9 cellular contexts compared by ENCODE assay signal in genomic region chr14:58812050-58812690, GRCh38.
DNase-seq lines count a peak whose midpoint lies in the region; ATAC-seq, FAIRE-seq and TF ChIP-seq lines count a peak whose summit lies in the region.
"Had no signal": no experiment of that assay in that cellular context is flagged by ENCODE, and none has a peak within 500 bp of the region (broad histone marks: within the 10 kb centered on the region; RNA-seq: fewer than 3 reads in every experiment).

No MANE protein-coding gene starts in this region.

- H3K4me1 Mint-ChIP-seq in activated naive CD4-positive, alpha-beta T cell treated with anti-CD3 and anti-CD28 coated beads, Interleukin-2, amount 10 ng/mL, durations not matched to agents 7 days and 5 days, result no peaks in the 10 kb centered on the region

- no peaks in the 10 kb centered on the region for H3K79me2 ChIP-seq in SK-N-SH (ENCODE audit: insufficient read depth)

- TF ChIP-seq CTCF in SK-N-SH (IDR thresholded peaks at IDR 0.05) (no peak), thyroid gland (IDR thresholded peaks at IDR 0.05) (no peak), spleen (IDR thresholded peaks at IDR 0.05 in 8 of 11, conservative IDR thresholded peaks at IDR 0.05 in 3 of 11) (no peak)

- H3K9me3 ChIP-seq in SK-N-SH (no peaks in the 10 kb centered on the region; the same call in 1 of the 2 replicates), thyroid gland (no peaks in the 10 kb centered on the region), spleen (no peaks in the 10 kb centered on the region)

- intact Hi-C loops in thyroid gland (cut with DNase I), result no loop called here
- intact Hi-C loops in spleen (cut with DNase I; ENCODE audit: low total_unique reads), result no loop called here

- H3K4me2 ChIP-seq in SK-N-SH, result no peak overlapping the region

- H3K36me3 Mint-ChIP-seq in activated naive CD4-positive, alpha-beta T cell treated with anti-CD3 and anti-CD28 coated beads, Interleukin-2, amount 10 ng/mL, durations not matched to agents 7 days and 5 days, result no peaks in the 10 kb centered on the region

- FAIRE-seq in GM19239 (lab: Jason Lieb, UNC), result peak; percentile 76

- no peak overlapping the region for H3K27ac ChIP-seq in SK-N-SH (ENCODE audit: low read depth in 2 of 2, low read length in 1 of 2)
- no peak overlapping the region for H3K27ac ChIP-seq in thyroid gland
- H3K27ac ChIP-seq in spleen, result no peak overlapping the region

- H3K27me3 ChIP-seq in SK-N-SH (ENCODE audit: insufficient read depth) (no peaks in the 10 kb centered on the region), thyroid gland (no peaks in the 10 kb centered on the region), spleen (replicated peaks in 1 of 7) (no peaks in the 10 kb centered on the region)

- H3K9ac ChIP-seq in SK-N-SH, result no peak overlapping the region

- H3K4me3 Mint-ChIP-seq in activated naive CD4-positive, alpha-beta T cell treated with anti-CD3 and anti-CD28 coated beads, Interleukin-2, amount 10 ng/mL, durations not matched to agents 7 days and 5 days, result no peak overlapping the region

- peaks cover 13 to 27% of the 10 kb centered on the region in 2 experiments for H3K4me1 ChIP-seq in SK-N-SH (ENCODE audit: control insufficient read depth in 1 of 2, insufficient read depth in 2 of 2, low read depth in 1 of 2, low read length in 1 of 2)
- H3K4me1 ChIP-seq in thyroid gland, result peaks cover 0 to 8% of the 10 kb centered on the region in 2 donors
- no peaks in the 10 kb centered on the region for H3K4me1 ChIP-seq in spleen

- DNase-seq in G401 (ENCODE audit: low spot score) (peak; percentile 66), GM19239 (ENCODE audit: insufficient read length, low spot score) (peak; percentile 12), SK-N-SH (peak; percentile 59), thyroid gland (no peak), OCI-M1 (lab: John Stamatoyannopoulos, UW) (no peak), spleen (no peak)
- no peak for DNase-seq in activated naive CD4-positive, alpha-beta T cell treated with anti-CD3 and anti-CD28 coated beads, Interleukin-2, amount 10 ng/mL, durations not matched to agents 7 days and 5 days
- DNase-seq: retina had no signal

- TF ChIP-seq RAD21 in SK-N-SH (IDR thresholded peaks at IDR 0.05; ENCODE audit: low read length), result peak; percentile 15; the same call in 1 of the 2 replicates

- 49% methylated on average over 2 of the region's 2 CpGs for WGBS in SK-N-SH (ENCODE audit: low lambda C conversion rate)
- 79 to 83% methylated on average over 2 of the region's 2 CpGs for WGBS in thyroid gland, 2 donors
- WGBS in spleen, 5 donors, result 70 to 84% (median 79%) methylated on average over 2 of the region's 2 CpGs

- peaks cover 2% of the 10 kb centered on the region for H3K9me3 Mint-ChIP-seq in activated naive CD4-positive, alpha-beta T cell treated with anti-CD3 and anti-CD28 coated beads, Interleukin-2, amount 10 ng/mL, durations not matched to agents 7 days and 5 days

- ATAC-seq in HG02981 (IDR thresholded peaks at IDR 0.05; ENCODE audit: unreplicated experiment), result peak; percentile 63

- H3K36me3 ChIP-seq in SK-N-SH (replicated peaks in 1 of 2; ENCODE audit: control insufficient read depth in 1 of 2, insufficient read depth in 2 of 2, low read length in 1 of 2) (no peaks in the 10 kb centered on the region), thyroid gland (no peaks in the 10 kb centered on the region), spleen (no peaks in the 10 kb centered on the region)

- H2AFZ ChIP-seq in SK-N-SH (ENCODE audit: low read depth), result no peak overlapping the region

- POLR2A ChIA-PET in SK-N-SH (lab: Yijun Ruan, JAX), result interaction anchor here (1.1 kb wide), 1 partner anchor 12 kb away, joined by 3 read pairs; no protein-coding TSS in a partner anchor

- CTCF ChIA-PET in SK-N-SH (lab: Yijun Ruan, JAX), result interaction anchor here (1.6 to 1.8 kb wide), 2 partner anchors 13 to 173 kb away, joined by 3 to 4 read pairs; no protein-coding TSS in a partner anchor
- CTCF ChIA-PET in activated naive CD4-positive, alpha-beta T cell treated with anti-CD3 and anti-CD28 coated beads, Interleukin-2, amount 10 ng/mL, durations not matched to agents 7 days and 5 days (lab: Charles Lee), result no interaction called here

- peak in 1 of 2 experiments; percentile 66; a peak in 2 of 4 replicates for TF ChIP-seq EP300 in SK-N-SH (IDR thresholded peaks at IDR 0.05; ENCODE audit: borderline replicate concordance in 1 of 2, low read depth in 1 of 2, low read length in 1 of 2)

- peaks cover 6% of the 10 kb centered on the region for H3K27me3 Mint-ChIP-seq in activated naive CD4-positive, alpha-beta T cell treated with anti-CD3 and anti-CD28 coated beads, Interleukin-2, amount 10 ng/mL, durations not matched to agents 7 days and 5 days

- H3K9me2 ChIP-seq in SK-N-SH, result no peaks in the 10 kb centered on the region

- peaks cover 19% of the 10 kb centered on the region for H3F3A ChIP-seq in SK-N-SH (replicated peaks; ENCODE audit: insufficient read depth)

- TF ChIP-seq POLR2A in thyroid gland (IDR thresholded peaks at IDR 0.05) (no peak), spleen (IDR thresholded peaks at IDR 0.05) (no peak)

- in situ Hi-C loops in G401 (cut with HindIII; ENCODE audit: low sequenced_read_pairs), result no loop called here

- H4K20me1 ChIP-seq in SK-N-SH (ENCODE audit: insufficient read depth), result no peaks in the 10 kb centered on the region

- H3K4me3 ChIP-seq in SK-N-SH (ENCODE audit: low read depth in 2 of 2, low read length in 1 of 2), result no peak overlapping the region
- H3K4me3 ChIP-seq in thyroid gland (replicated peaks in 1 of 3), result no peak overlapping the region
- H3K4me3 ChIP-seq in spleen, result no peak overlapping the region

- H3K27ac Mint-ChIP-seq in activated naive CD4-positive, alpha-beta T cell treated with anti-CD3 and anti-CD28 coated beads, Interleukin-2, amount 10 ng/mL, durations not matched to agents 7 days and 5 days, result no peak overlapping the region

TF ChIP-seq in SK-N-SH, 30 proteins besides CTCF, POLR2A, EP300 and RAD21:
- TF ChIP-seq GATA2 (CRISPR knock-in tag; IDR thresholded peaks at IDR 0.05) (peak; percentile 94), FOXM1 (IDR thresholded peaks at IDR 0.05; ENCODE audit: low read depth) (no peak), CHD2 (IDR thresholded peaks at IDR 0.05; ENCODE audit: low read length, partially characterized antibody) (no peak), FOXJ3 (CRISPR knock-in tag; IDR thresholded peaks at IDR 0.05) (no peak), YY1 (IDR thresholded peaks at IDR 0.05; ENCODE audit: low read depth) (no peak), RCOR1 (IDR thresholded peaks at IDR 0.05; ENCODE audit: low read length) (peak; percentile 80; the same call in 1 of the 2 replicates), MXI1 (IDR thresholded peaks at IDR 0.05; ENCODE audit: low read depth, low read length) (peak; percentile 38; the same call in 1 of the 2 replicates), TCF12 (IDR thresholded peaks at IDR 0.05) (peak; percentile 74), TEAD4 (IDR thresholded peaks at IDR 0.05; ENCODE audit: borderline replicate concordance, insufficient read depth) (no peak), RXRA (IDR thresholded peaks at IDR 0.05; ENCODE audit: borderline replicate concordance, low read depth) (no peak)
- TF ChIP-seq, protein P1, sequence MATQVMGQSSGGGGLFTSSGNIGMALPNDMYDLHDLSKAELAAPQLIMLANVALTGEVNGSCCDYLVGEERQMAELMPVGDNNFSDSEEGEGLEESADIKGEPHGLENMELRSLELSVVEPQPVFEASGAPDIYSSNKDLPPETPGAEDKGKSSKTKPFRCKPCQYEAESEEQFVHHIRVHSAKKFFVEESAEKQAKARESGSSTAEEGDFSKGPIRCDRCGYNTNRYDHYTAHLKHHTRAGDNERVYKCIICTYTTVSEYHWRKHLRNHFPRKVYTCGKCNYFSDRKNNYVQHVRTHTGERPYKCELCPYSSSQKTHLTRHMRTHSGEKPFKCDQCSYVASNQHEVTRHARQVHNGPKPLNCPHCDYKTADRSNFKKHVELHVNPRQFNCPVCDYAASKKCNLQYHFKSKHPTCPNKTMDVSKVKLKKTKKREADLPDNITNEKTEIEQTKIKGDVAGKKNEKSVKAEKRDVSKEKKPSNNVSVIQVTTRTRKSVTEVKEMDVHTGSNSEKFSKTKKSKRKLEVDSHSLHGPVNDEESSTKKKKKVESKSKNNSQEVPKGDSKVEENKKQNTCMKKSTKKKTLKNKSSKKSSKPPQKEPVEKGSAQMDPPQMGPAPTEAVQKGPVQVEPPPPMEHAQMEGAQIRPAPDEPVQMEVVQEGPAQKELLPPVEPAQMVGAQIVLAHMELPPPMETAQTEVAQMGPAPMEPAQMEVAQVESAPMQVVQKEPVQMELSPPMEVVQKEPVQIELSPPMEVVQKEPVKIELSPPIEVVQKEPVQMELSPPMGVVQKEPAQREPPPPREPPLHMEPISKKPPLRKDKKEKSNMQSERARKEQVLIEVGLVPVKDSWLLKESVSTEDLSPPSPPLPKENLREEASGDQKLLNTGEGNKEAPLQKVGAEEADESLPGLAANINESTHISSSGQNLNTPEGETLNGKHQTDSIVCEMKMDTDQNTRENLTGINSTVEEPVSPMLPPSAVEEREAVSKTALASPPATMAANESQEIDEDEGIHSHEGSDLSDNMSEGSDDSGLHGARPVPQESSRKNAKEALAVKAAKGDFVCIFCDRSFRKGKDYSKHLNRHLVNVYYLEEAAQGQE (IDR thresholded peaks at IDR 0.05; ENCODE audit: low read depth, low read length), result no peak
- TF ChIP-seq, protein P2, sequence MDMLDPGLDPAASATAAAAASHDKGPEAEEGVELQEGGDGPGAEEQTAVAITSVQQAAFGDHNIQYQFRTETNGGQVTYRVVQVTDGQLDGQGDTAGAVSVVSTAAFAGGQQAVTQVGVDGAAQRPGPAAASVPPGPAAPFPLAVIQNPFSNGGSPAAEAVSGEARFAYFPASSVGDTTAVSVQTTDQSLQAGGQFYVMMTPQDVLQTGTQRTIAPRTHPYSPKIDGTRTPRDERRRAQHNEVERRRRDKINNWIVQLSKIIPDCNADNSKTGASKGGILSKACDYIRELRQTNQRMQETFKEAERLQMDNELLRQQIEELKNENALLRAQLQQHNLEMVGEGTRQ (IDR thresholded peaks at IDR 0.05; ENCODE audit: borderline replicate concordance, low read depth, low read length), result no peak
- TF ChIP-seq, protein P3, sequence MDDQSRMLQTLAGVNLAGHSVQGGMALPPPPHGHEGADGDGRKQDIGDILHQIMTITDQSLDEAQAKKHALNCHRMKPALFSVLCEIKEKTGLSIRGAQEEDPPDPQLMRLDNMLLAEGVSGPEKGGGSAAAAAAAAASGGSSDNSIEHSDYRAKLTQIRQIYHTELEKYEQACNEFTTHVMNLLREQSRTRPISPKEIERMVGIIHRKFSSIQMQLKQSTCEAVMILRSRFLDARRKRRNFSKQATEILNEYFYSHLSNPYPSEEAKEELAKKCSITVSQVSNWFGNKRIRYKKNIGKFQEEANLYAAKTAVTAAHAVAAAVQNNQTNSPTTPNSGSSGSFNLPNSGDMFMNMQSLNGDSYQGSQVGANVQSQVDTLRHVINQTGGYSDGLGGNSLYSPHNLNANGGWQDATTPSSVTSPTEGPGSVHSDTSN (IDR thresholded peaks at IDR 0.05), result peak; percentile 42

Comparison
In these comparisons a context has a peak if more than half of its experiments do, and no peak if none do; other contexts are left out.
1. DNase-seq: peak in G401 (single experiment), GM19239 (single experiment) and SK-N-SH (single experiment); none in thyroid gland (0 of 2), activated naive CD4-positive, alpha-beta T cell treated with anti-CD3 and anti-CD28 coated beads, Interleukin-2, amount 10 ng/mL, durations not matched to agents 7 days and 5 days (single experiment), OCI-M1 (single experiment) and spleen (single experiment).